Comparison of ENCODE assay signal across 8 cellular contexts in genomic region chr3:128133273-128133883, GRCh38. TPM values are rescaled to one million over a fixed set of nuclear protein-coding genes. Genes with fewer than 3 reads are reported as not detected.
DNase-seq lines count a peak whose midpoint lies in the region; ATAC-seq and TF ChIP-seq lines count a peak whose summit lies in the region.

No MANE protein-coding gene starts in this region.

- H3K4me3 ChIP-seq in GM23338 (no peak overlapping the region), OCI-LY3 (ENCODE audit: low read length) (no peak overlapping the region), right atrium auricular region (no peak overlapping the region)

- no peak overlapping the region for H3K9ac ChIP-seq in OCI-LY3 (ENCODE audit: low read length)

- no peaks in the 10 kb centered on the region for H3F3A ChIP-seq in GM23338 (replicated peaks; ENCODE audit: low read depth)

- H3K4me1 ChIP-seq in GM23338 (ENCODE audit: insufficient read depth), result no peaks in the 10 kb centered on the region
- no peaks in the 10 kb centered on the region for H3K4me1 ChIP-seq in OCI-LY3 (ENCODE audit: low read length)
- H3K4me1 ChIP-seq in right atrium auricular region, result no peaks in the 10 kb centered on the region

- H2AFZ ChIP-seq in GM23338 (no peak overlapping the region), OCI-LY3 (ENCODE audit: low read depth, low read length) (no peak overlapping the region)

- H3K4me1 Mint-ChIP-seq in GM23338, result peaks cover 4% of the 10 kb centered on the region

- H3K9me3 ChIP-seq in OCI-LY3 (ENCODE audit: insufficient read depth, low read length) (no peaks in the 10 kb centered on the region), right atrium auricular region (no peaks in the 10 kb centered on the region)

- no peak overlapping the region for H3K27ac Mint-ChIP-seq in GM23338

- H3K27me3 ChIP-seq in GM23338 (ENCODE audit: insufficient read depth), result no peaks in the 10 kb centered on the region
- 0 out of 2 replicates have a peak, but pooled peaks cover 3% of the 10 kb centered on the region for H3K27me3 ChIP-seq in OCI-LY3 (ENCODE audit: low read depth, low read length)
- no peaks in the 10 kb centered on the region for H3K27me3 ChIP-seq in right atrium auricular region

- no peaks in the 10 kb centered on the region for H3K36me3 ChIP-seq in GM23338 (ENCODE audit: insufficient read depth)
- no peaks in the 10 kb centered on the region for H3K36me3 ChIP-seq in OCI-LY3 (replicated peaks; ENCODE audit: low read depth, low read length)
- H3K36me3 ChIP-seq in right atrium auricular region, result no peaks in the 10 kb centered on the region

- H3K27ac ChIP-seq in GM23338 (ENCODE audit: low read depth) (no peak overlapping the region), OCI-LY3 (ENCODE audit: low read length) (no peak overlapping the region), right atrium auricular region (no peak overlapping the region)

- H3K9me3 Mint-ChIP-seq in GM23338, result peaks cover 13% of the 10 kb centered on the region

- H3K4me3 Mint-ChIP-seq in GM23338, result no peak overlapping the region

- H3K4me2 ChIP-seq in GM23338 (no peak overlapping the region), OCI-LY3 (ENCODE audit: low read length) (no peak overlapping the region)

- ATAC-seq in GM23338 (peak; percentile 97), HG03095 (IDR thresholded peaks at IDR 0.05; ENCODE audit: unreplicated experiment) (no peak), GM18861 (IDR thresholded peaks at IDR 0.05; ENCODE audit: unreplicated experiment) (no peak)

- peak; percentile 82 to 92 for TF ChIP-seq CTCF in GM23338 (conservative IDR thresholded peaks at IDR 0.05; ENCODE audit: low read depth in 2 of 2)
- TF ChIP-seq CTCF in OCI-LY3 (IDR thresholded peaks at IDR 0.05; ENCODE audit: low read depth, low read length), result peak; percentile 73
- TF ChIP-seq CTCF in right atrium auricular region (IDR thresholded peaks at IDR 0.05), result peak; percentile 38 to 67

- H3K27me3 Mint-ChIP-seq in GM23338 (ENCODE audit: insufficient read depth, low read depth, poor library complexity), result peaks cover 9% of the 10 kb centered on the region

- DNase-seq in AML-193 (lab: John Stamatoyannopoulos, UW) (peak; percentile 53 to 64), GM23338 (ENCODE audit: low spot score) (peak; percentile 83), right atrium auricular region (ENCODE audit: low spot score) (no peak)
- DNase-seq in activated naive CD4-positive, alpha-beta T cell treated with anti-CD3 and anti-CD28 coated beads, Interleukin-2, amount 50 U/mL, for 16 hours, result peak; percentile 28
- DNase-seq in stimulated activated naive CD4-positive, alpha-beta T cell treated with Interleukin-2 at 50 U/mL for 16 hours (lab: John Stamatoyannopoulos, UW), result peak; percentile 12

- no peaks in the 10 kb centered on the region for H3K79me2 ChIP-seq in GM23338 (replicated peaks; ENCODE audit: insufficient read depth)
- no peaks in the 10 kb centered on the region for H3K79me2 ChIP-seq in OCI-LY3 (ENCODE audit: low read length)

- peaks cover 4% of the 10 kb centered on the region; the same call in 2 of the 3 replicates for H3K36me3 Mint-ChIP-seq in GM23338 (ENCODE audit: low read depth)

- no peaks in the 10 kb centered on the region for H4K20me1 ChIP-seq in GM23338 (replicated peaks; ENCODE audit: insufficient read depth)
- H4K20me1 ChIP-seq in OCI-LY3 (ENCODE audit: insufficient read depth, low read length), result no peaks in the 10 kb centered on the region

- no peaks in the 10 kb centered on the region for H3K9me2 ChIP-seq in GM23338 (ENCODE audit: insufficient read depth)

TF ChIP-seq in GM23338, 12 proteins besides CTCF, POLR2A, EP300 and RAD21:
- no peak for TF ChIP-seq EZH2 (IDR thresholded peaks at IDR 0.05; ENCODE audit: low read depth, unreplicated experiment)
- TF ChIP-seq CREB1 (CRISPR knock-in tag; IDR thresholded peaks at IDR 0.05; ENCODE audit: low read depth), result no peak
- TF ChIP-seq NANOG (IDR thresholded peaks at IDR 0.05; ENCODE audit: borderline replicate concordance), result no peak
- TF ChIP-seq POLR2AphosphoS5 (IDR thresholded peaks at IDR 0.05; ENCODE audit: low read depth), result no peak
- no peak for TF ChIP-seq EZH2phosphoT487 (IDR thresholded peaks at IDR 0.05; ENCODE audit: unreplicated experiment)
- TF ChIP-seq STAT1 (IDR thresholded peaks at IDR 0.05; ENCODE audit: unreplicated experiment), result no peak
- TF ChIP-seq ETS1 (IDR thresholded peaks at IDR 0.05), result no peak
- no peak for TF ChIP-seq ZNF114 (CRISPR knock-in tag; IDR thresholded peaks at IDR 0.05)
- no peak for TF ChIP-seq ZNF331 (CRISPR knock-in tag; IDR thresholded peaks at IDR 0.05; ENCODE audit: low read depth)
- no peak for TF ChIP-seq ZNF462 (CRISPR knock-in tag; IDR thresholded peaks at IDR 0.05)

RNA-seq across cellular contexts. Expression of gene RUVBL1, which starts 9.8 kb away (rescaled TPM):
- total RNA-seq in GM23338 (2014; rRNA removed; shearing (Covaris generic)), result 133 and 134 TPM in 2 replicates
- polyA plus RNA-seq in GM23338 (2016; fragmentation: Nextera tagmentation; extraction: Ambion mirVana), result 136 and 137 TPM in 2 replicates
- total RNA-seq in right atrium auricular region, result 10 to 100 TPM; 20.9 to 31.0 TPM

RNA-seq across cellular contexts. Expression of gene EEFSEC, which starts 19.9 kb away (rescaled TPM):
- total RNA-seq in GM23338 (2014; rRNA removed; shearing (Covaris generic)), result 14.1 and 16.2 TPM in 2 replicates
- 9.5 and 10.1 TPM in 2 replicates for polyA plus RNA-seq in GM23338 (2016; fragmentation: Nextera tagmentation; extraction: Ambion mirVana)
- total RNA-seq in right atrium auricular region, result 10 to 100 TPM; 15.7 to 18.0 TPM
